Comparison of ENCODE assay signal across 8 cellular contexts in genomic region chr9:136327313-136327971, GRCh38. TPM values are rescaled to one million over a fixed set of nuclear protein-coding genes. Genes with fewer than 3 reads are reported as not detected.
DNase-seq lines count a peak whose midpoint lies in the region; TF ChIP-seq lines count a peak whose summit lies in the region.

GPSM1 (plus strand) TSS chr9:136327539; CDS start chr9:136327696, 157 bp downstream.

- POLR2A ChIA-PET in BJ (lab: Charles Lee) (no interaction called here), GM10248 (lab: Yijun Ruan, JAX) (no interaction called here)

- H3K27me3 ChIP-seq in BJ (ENCODE audit: control insufficient read depth, insufficient read depth, low read length) (no peaks in the 10 kb centered on the region), subcutaneous abdominal adipose tissue (ENCODE audit: control insufficient read depth in 5 of 5, insufficient read depth in 4 of 5, low read length in 5 of 5) (peaks cover 0 to 30% (median 13%) of the 10 kb centered on the region in 5 donors)

- CTCF ChIA-PET in BJ (lab: Yijun Ruan, JAX) (interaction anchor here (1.5 to 10.8 kb wide), 4 partner anchors 10 to 73 kb away, joined by 3 to 93 read pairs (median 12); no protein-coding TSS in a partner anchor), GM10248 (lab: Yijun Ruan, JAX) (no interaction called here)

- TF ChIP-seq EP300 in Ishikawa (IDR thresholded peaks at IDR 0.05; ENCODE audit: borderline replicate concordance): no peak

- H3K9me3 ChIP-seq in subcutaneous abdominal adipose tissue (ENCODE audit: control insufficient read depth in 5 of 5, low read length in 5 of 5): no peaks in the 10 kb centered on the region

- no peak within 1 kb of the TSS for H3K27ac ChIP-seq in subcutaneous abdominal adipose tissue (ENCODE audit: low read depth, low read length)

- H3K4me1 ChIP-seq in subcutaneous abdominal adipose tissue (ENCODE audit: control insufficient read depth in 5 of 5, insufficient read depth in 5 of 5, low read length in 5 of 5): peaks cover 0 to 28% (median 27%) of the 10 kb centered on the region in 5 donors

- H3K36me3 ChIP-seq in BJ (ENCODE audit: control insufficient read depth, insufficient read depth, low read length): peaks cover 7% of the 10 kb centered on the region
- H3K36me3 ChIP-seq in subcutaneous abdominal adipose tissue (ENCODE audit: control insufficient read depth in 5 of 5, insufficient read depth in 5 of 5, low read length in 5 of 5): peaks cover 0 to 4% (median 0%) of the 10 kb centered on the region in 5 donors

- TF ChIP-seq CTCF in BJ (IDR thresholded peaks at IDR 0.05; ENCODE audit: insufficient read depth, low read depth, low read length): no peak
- no peak for TF ChIP-seq CTCF in epithelial cell of esophagus (IDR thresholded peaks at IDR 0.05; ENCODE audit: insufficient read depth, low read depth, low read length, missing control alignments)
- no peak for TF ChIP-seq CTCF in GM10248 (IDR thresholded peaks at IDR 0.05; ENCODE audit: control extremely low read depth, extremely low read depth, low read depth, missing control alignments)

- no peak for DNase-seq in BJ (ENCODE audit: low read depth)
- peak; percentile 60 for DNase-seq in activated CD8-positive, alpha-beta memory T cell treated with anti-CD3 and anti-CD28 coated beads, Interleukin-2, amount 50 U/mL, for 4 hours
- DNase-seq in epithelial cell of esophagus (ENCODE audit: low read depth): peak; percentile 33
- DNase-seq in midbrain (lab: John Stamatoyannopoulos, UW): peak; percentile 56
- no peak for DNase-seq in GM10248 (ENCODE audit: extremely low spot score)
- DNase-seq in NCI-H2081 treated with DMSO at 0.1 percent for 48 hours (lab: John Stamatoyannopoulos, UW): no peak

- TF ChIP-seq RAD21 in Ishikawa (IDR thresholded peaks at IDR 0.05; ENCODE audit: low read depth): no peak

- peak within 1 kb of the TSS in 3 of 5 donors; percentile 63 to 77 (median 76) for H3K9ac ChIP-seq in subcutaneous abdominal adipose tissue (ENCODE audit: low read length in 5 of 5)

- H3K4me3 ChIP-seq in BJ (ENCODE audit: low read depth, low read length) (peak within 1 kb of the TSS; percentile 88), epithelial cell of esophagus (ENCODE audit: low read length) (peak within 1 kb of the TSS; percentile 56), subcutaneous abdominal adipose tissue (ENCODE audit: low read depth in 1 of 5, low read length in 5 of 5) (peak within 1 kb of the TSS in 4 of 5 donors; percentile 45 to 66 (median 58))

TF ChIP-seq in Ishikawa, 13 proteins besides CTCF, POLR2A, EP300 and RAD21:
- TF ChIP-seq CREB1 (IDR thresholded peaks at IDR 0.05; ENCODE audit: low read depth) (no peak), TAF1 (IDR thresholded peaks at IDR 0.05; ENCODE audit: low read depth) (no peak), REST (IDR thresholded peaks at IDR 0.05; ENCODE audit: low read depth) (no peak), NFIC (IDR thresholded peaks at IDR 0.05) (no peak), CEBPB (IDR thresholded peaks at IDR 0.05) (no peak), TCF12 (IDR thresholded peaks at IDR 0.05; ENCODE audit: low read depth) (0 out of 2 replicates have a peak, but pooled peaks have one; percentile 11), TEAD4 (IDR thresholded peaks at IDR 0.05) (no peak), YY1 (IDR thresholded peaks at IDR 0.05; ENCODE audit: low read depth) (peak; percentile 19; the same call in 1 of the 2 replicates), FOXM1 (IDR thresholded peaks at IDR 0.05; ENCODE audit: borderline replicate concordance, low read depth) (no peak), MAX (IDR thresholded peaks at IDR 0.05) (peak; percentile 23; the same call in 1 of the 2 replicates), USF1 (IDR thresholded peaks at IDR 0.05) (no peak), EGR1 (IDR thresholded peaks at IDR 0.05) (peak; percentile 51; the same call in 1 of the 2 replicates)

RNA-seq across cellular contexts. Expression of gene GPSM1, which starts in this region (rescaled TPM):
- 19.2 and 33.1 TPM in 2 replicates for polyA plus RNA-seq in BJ (2011; rRNA removed)
- 19.1 and 25.6 TPM in 2 replicates for polyA minus RNA-seq in BJ (2011; rRNA and poly(A)+ RNA removed)

Comparison
In these comparisons a context has a peak if more than half of its experiments do, and no peak if none do; other contexts are left out.
1. DNase-seq: peak in activated CD8-positive, alpha-beta memory T cell treated with anti-CD3 and anti-CD28 coated beads, Interleukin-2, amount 50 U/mL, for 4 hours (single experiment), epithelial cell of esophagus (single experiment) and midbrain (single experiment); none in BJ (single experiment), GM10248 (single experiment) and NCI-H2081 treated with DMSO at 0.1 percent for 48 hours (single experiment).
2. Peak in every context shown above with its lines, with median percentiles within 50 percentile points of each other: H3K4me3 ChIP-seq.